8 cellular contexts compared by ENCODE assay signal in the genomic region with DNA sequence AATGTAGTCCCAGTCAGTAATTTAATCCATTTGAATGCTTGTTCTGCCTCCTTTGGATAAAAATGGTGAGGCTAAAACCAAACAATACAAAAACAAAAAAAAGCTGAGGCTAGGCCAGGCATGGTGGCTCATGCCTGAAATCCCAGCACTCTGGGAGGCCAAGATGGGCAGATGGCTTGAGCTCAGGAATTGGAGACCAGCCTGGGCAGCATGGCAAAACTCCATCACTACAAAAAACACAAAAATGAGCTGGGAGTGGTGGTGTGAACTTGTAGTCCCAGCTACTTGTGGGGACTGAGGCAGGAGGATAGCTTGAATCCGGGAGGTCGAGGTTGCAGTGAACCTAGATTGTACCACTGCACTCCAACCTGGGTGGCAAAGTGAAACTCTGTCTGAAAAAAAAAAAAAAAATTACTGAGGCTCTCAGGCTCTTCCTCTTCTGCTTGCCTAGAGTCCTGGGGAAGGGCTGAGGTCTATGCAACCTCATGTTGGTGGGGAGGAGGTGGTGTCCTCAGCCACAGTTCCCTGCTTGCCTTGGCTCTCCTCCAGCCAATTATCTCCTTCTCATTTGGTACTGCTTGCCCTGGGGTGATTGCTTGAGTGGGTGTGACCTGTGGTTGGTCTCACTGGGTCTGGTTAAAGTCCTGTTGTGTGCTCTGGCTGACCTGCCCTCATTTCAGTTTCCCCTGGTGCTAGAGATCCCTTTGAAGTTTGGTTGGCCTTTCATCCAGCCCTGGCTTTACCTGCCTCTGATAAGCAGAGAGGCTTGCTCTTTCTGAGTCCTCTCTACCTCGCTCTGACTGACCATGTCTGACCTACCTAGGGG. TPM values are rescaled to one million over a fixed set of nuclear protein-coding genes. Genes with fewer than 3 reads are reported as not detected.
A peak's percentile ranks its signal among the peaks of the same experiment; 100 is the strongest.
DNase-seq lines count a peak whose midpoint lies in the region; ATAC-seq and TF ChIP-seq lines count a peak whose summit lies in the region.

No MANE protein-coding gene starts in this region.

- POLR2A ChIA-PET in IMR-90 (lab: Charles Lee; ENCODE audit: unreplicated experiment): no interaction called here

- H4K5ac ChIP-seq in IMR-90 (ENCODE audit: low read depth, low read length): no peak overlapping the region

- H3K14ac ChIP-seq in IMR-90 (replicated peaks; ENCODE audit: low read depth, low read length): no peak overlapping the region

- peak overlapping the region; percentile 5 for H2AFZ ChIP-seq in IMR-90 (replicated peaks; ENCODE audit: low read length, poor library complexity)

- DNase-seq in IMR-90: no peak
- no peak for DNase-seq in activated naive CD8-positive, alpha-beta T cell treated with anti-CD3 and anti-CD28 coated beads for 36 hours
- DNase-seq in stomach: peak; percentile 61
- DNase-seq in ureter (ENCODE audit: low spot score): no peak
- DNase-seq in iPS-NIHi7 (ENCODE audit: extremely low spot score): no peak
- DNase-seq in NCI-H526 treated with DMSO at 0.1 percent for 48 hours (lab: John Stamatoyannopoulos, UW): no peak

- H3K9ac ChIP-seq in IMR-90 (ENCODE audit: low read depth, low read length): no peak overlapping the region

- no peaks in the 10 kb centered on the region for H3K9me1 ChIP-seq in IMR-90 (ENCODE audit: insufficient read depth, low read length)

- H2BK120ac ChIP-seq in IMR-90 (ENCODE audit: low read depth, low read length): no peak overlapping the region

- no peak for TF ChIP-seq RAD21 in IMR-90 (IDR thresholded peaks at IDR 0.05; ENCODE audit: low read length)

- no peak for TF ChIP-seq EP300 in stomach (IDR thresholded peaks at IDR 0.05)

- H3K4me2 ChIP-seq in IMR-90 (ENCODE audit: low read depth, low read length): no peak overlapping the region

- H3K27me3 ChIP-seq in IMR-90 (ENCODE audit: control insufficient read depth, insufficient read depth, low read length): no peaks in the 10 kb centered on the region; the same call in 1 of the 2 replicates
- no peaks in the 10 kb centered on the region for H3K27me3 ChIP-seq in stomach

- H3K4me3 Mint-ChIP-seq in activated naive CD8-positive, alpha-beta T cell treated with anti-CD3 and anti-CD28 coated beads for 36 hours: no peak overlapping the region

- BruUV-seq in IMR-90 (replicated peaks; lab: Mats Ljungman, UMichigan): no TSS peak

- intact Hi-C loops in IMR-90 (cut with micrococcal nuclease) (no loop called here), stomach (cut with DNase I; ENCODE audit: low total_unique reads) (no loop called here)

- H3K18ac ChIP-seq in IMR-90 (ENCODE audit: low read depth, low read length): no peak overlapping the region

- no peak overlapping the region for H3K23ac ChIP-seq in IMR-90 (ENCODE audit: low read depth, low read length)

- no peak overlapping the region for H2BK15ac ChIP-seq in IMR-90 (ENCODE audit: low read depth, low read length)

- H2BK20ac ChIP-seq in IMR-90 (ENCODE audit: low read depth, low read length): no peak overlapping the region

- no peak overlapping the region for H2BK5ac ChIP-seq in IMR-90 (ENCODE audit: low read depth, low read length, poor library complexity, severe bottlenecking)

- no peak overlapping the region for H2AK5ac ChIP-seq in IMR-90 (ENCODE audit: low read depth, low read length)

- H3K56ac ChIP-seq in IMR-90 (ENCODE audit: extremely low read depth, insufficient read depth, low read length): no peak overlapping the region

- no peaks in the 10 kb centered on the region for H4K20me1 ChIP-seq in IMR-90 (ENCODE audit: insufficient read depth, low read length)

- ATAC-seq in GM18511 (IDR thresholded peaks at IDR 0.05; ENCODE audit: unreplicated experiment) (peak; percentile 93), GM21723 (IDR thresholded peaks at IDR 0.05; ENCODE audit: unreplicated experiment) (peak; percentile 76), IMR-90 (ENCODE audit: low read depth) (no peak)

- TF ChIP-seq POLR2A in IMR-90 (IDR thresholded peaks at IDR 0.05; ENCODE audit: low read depth, low read length) (no peak), stomach (IDR thresholded peaks at IDR 0.05) (no peak)

- no peak overlapping the region for H4K91ac ChIP-seq in IMR-90 (ENCODE audit: insufficient read depth, low read depth, low read length)

- H3K4me3 ChIP-seq in IMR-90 (ENCODE audit: insufficient read depth, low read depth, low read length) (no peak overlapping the region), stomach (no peak overlapping the region)

- CTCF ChIA-PET in IMR-90 (lab: Yijun Ruan, JAX): no interaction called here

- H3K9me3 ChIP-seq in IMR-90 (ENCODE audit: control insufficient read depth, insufficient read depth, low read length) (no peaks in the 10 kb centered on the region), stomach (no peaks in the 10 kb centered on the region)

- in situ Hi-C loops in IMR-90 (cut with MboI; ENCODE audit: low sequenced_read_pairs): no loop called here

- no peak for TF ChIP-seq CTCF in IMR-90 (conservative IDR thresholded peaks at IDR 0.05; ENCODE audit: low read depth, low read length)
- TF ChIP-seq CTCF in stomach (IDR thresholded peaks at IDR 0.05): no peak

- H3K79me1 ChIP-seq in IMR-90 (ENCODE audit: low read depth in 1 of 2, low read length in 2 of 2): no peaks in the 10 kb centered on the region

- H3K36me3 Mint-ChIP-seq in activated naive CD8-positive, alpha-beta T cell treated with anti-CD3 and anti-CD28 coated beads for 36 hours: peaks cover 1% of the 10 kb centered on the region

- H3K4me1 Mint-ChIP-seq in activated naive CD8-positive, alpha-beta T cell treated with anti-CD3 and anti-CD28 coated beads for 36 hours: peaks cover 55% of the 10 kb centered on the region

- no peak overlapping the region for H3K4ac ChIP-seq in IMR-90 (ENCODE audit: low read depth, low read length)

- H4K8ac ChIP-seq in IMR-90 (ENCODE audit: low read depth in 2 of 2, low read length in 2 of 2): no peak overlapping the region

- H3K36me3 ChIP-seq in IMR-90 (ENCODE audit: control insufficient read depth, insufficient read depth, low read length): no peaks in the 10 kb centered on the region
- H3K36me3 ChIP-seq in stomach: no peaks in the 10 kb centered on the region

- dilution Hi-C loops in IMR-90 (cut with HindIII; ENCODE audit: low sequenced_read_pairs, unreplicated experiment): no loop called here

- H3K4me1 ChIP-seq in IMR-90 (ENCODE audit: control insufficient read depth, insufficient read depth, low read length): peaks cover 2% of the 10 kb centered on the region
- peaks cover 0 to 41% (median 8%) of the 10 kb centered on the region in 4 donors for H3K4me1 ChIP-seq in stomach

- 94% methylated on average over 2 of the region's 3 CpGs; no CpG with 5 or more reads in 1 of the 2 experiments for WGBS in IMR-90 (ENCODE audit: extremely low coverage in 2 of 2, insufficient read length in 1 of 2), 2 experiments
- 38 to 57% (median 54%) methylated on average over 3 of the region's 3 CpGs for WGBS in stomach, 5 donors

- peak overlapping the region; percentile 68 for H3K27ac Mint-ChIP-seq in activated naive CD8-positive, alpha-beta T cell treated with anti-CD3 and anti-CD28 coated beads for 36 hours

- H3K27ac ChIP-seq in IMR-90 (ENCODE audit: insufficient read depth, low read length) (no peak overlapping the region), stomach (peak overlapping the region in 1 of 5 donors; percentile 40)

- no peaks in the 10 kb centered on the region for H3K27me3 Mint-ChIP-seq in activated naive CD8-positive, alpha-beta T cell treated with anti-CD3 and anti-CD28 coated beads for 36 hours

- no peaks in the 10 kb centered on the region for H3K9me3 Mint-ChIP-seq in activated naive CD8-positive, alpha-beta T cell treated with anti-CD3 and anti-CD28 coated beads for 36 hours

- no peak overlapping the region for H2AK9ac ChIP-seq in IMR-90 (replicated peaks; ENCODE audit: low read depth, low read length, poor library complexity)

TF ChIP-seq in IMR-90, 13 proteins besides CTCF, POLR2A, EP300 and RAD21:
- TF ChIP-seq BHLHE40 (IDR thresholded peaks at IDR 0.05; ENCODE audit: low read depth, low read length) (no peak), RCOR1 (IDR thresholded peaks at IDR 0.05; ENCODE audit: insufficient replicate concordance, low read length) (no peak), MAFK (IDR thresholded peaks at IDR 0.05; ENCODE audit: low read depth, low read length) (no peak), RFX5 (IDR thresholded peaks at IDR 0.05; ENCODE audit: low read depth, low read length) (no peak), CEBPB (IDR thresholded peaks at IDR 0.05; ENCODE audit: low read depth, low read length) (no peak), SMC3 (IDR thresholded peaks at IDR 0.05; ENCODE audit: low read depth, low read length) (no peak), CHD1 (IDR thresholded peaks at IDR 0.05; ENCODE audit: low read depth, low read length) (no peak), FOS (IDR thresholded peaks at IDR 0.05; ENCODE audit: low read depth, low read length) (no peak)
- TF ChIP-seq, protein P1, sequence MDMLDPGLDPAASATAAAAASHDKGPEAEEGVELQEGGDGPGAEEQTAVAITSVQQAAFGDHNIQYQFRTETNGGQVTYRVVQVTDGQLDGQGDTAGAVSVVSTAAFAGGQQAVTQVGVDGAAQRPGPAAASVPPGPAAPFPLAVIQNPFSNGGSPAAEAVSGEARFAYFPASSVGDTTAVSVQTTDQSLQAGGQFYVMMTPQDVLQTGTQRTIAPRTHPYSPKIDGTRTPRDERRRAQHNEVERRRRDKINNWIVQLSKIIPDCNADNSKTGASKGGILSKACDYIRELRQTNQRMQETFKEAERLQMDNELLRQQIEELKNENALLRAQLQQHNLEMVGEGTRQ (IDR thresholded peaks at IDR 0.05; ENCODE audit: low read depth, low read length): no peak
- TF ChIP-seq, protein P2, sequence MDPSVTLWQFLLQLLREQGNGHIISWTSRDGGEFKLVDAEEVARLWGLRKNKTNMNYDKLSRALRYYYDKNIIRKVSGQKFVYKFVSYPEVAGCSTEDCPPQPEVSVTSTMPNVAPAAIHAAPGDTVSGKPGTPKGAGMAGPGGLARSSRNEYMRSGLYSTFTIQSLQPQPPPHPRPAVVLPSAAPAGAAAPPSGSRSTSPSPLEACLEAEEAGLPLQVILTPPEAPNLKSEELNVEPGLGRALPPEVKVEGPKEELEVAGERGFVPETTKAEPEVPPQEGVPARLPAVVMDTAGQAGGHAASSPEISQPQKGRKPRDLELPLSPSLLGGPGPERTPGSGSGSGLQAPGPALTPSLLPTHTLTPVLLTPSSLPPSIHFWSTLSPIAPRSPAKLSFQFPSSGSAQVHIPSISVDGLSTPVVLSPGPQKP (IDR thresholded peaks at IDR 0.05; ENCODE audit: borderline replicate concordance, low read depth, low read length): no peak
TF ChIP-seq in IMR-90: peak in this region for 0.

RNA-seq across cellular contexts. Expression of a gene that starts 20.9 kb away (rescaled TPM):
- total RNA-seq in IMR-90 (2012; rRNA removed) (12.5 and 12.9 TPM in 2 replicates), stomach (10 to 100 TPM in 3 of 5 donors, 1 to 10 TPM in 2; 5.8 to 54.0 (median 14.3) TPM), ureter (38.7 TPM)
- polyA plus RNA-seq in IMR-90 (2012; rRNA removed) (14.1 and 15.6 TPM in 2 replicates), stomach (10 to 100 TPM in 1 of 3 donors, 1 to 10 TPM in 2; 3.7 to 11.6 (median 8.4) TPM)
- polyA plus RNA-seq in IMR-90 (2012; cell fraction: cytosol; rRNA removed): 6.3 and 10.1 TPM in 2 replicates
- polyA plus RNA-seq in IMR-90 (2012; cell fraction: nucleus; rRNA removed; ENCODE audit: low replicate concordance): 6.1 TPM in 2 replicates
- 10 to 100 TPM; 72.6 to 75.9 TPM for total RNA-seq in activated naive CD8-positive, alpha-beta T cell treated with anti-CD3 and anti-CD28 coated beads for 36 hours
